In genomic region chr20:1437222-1437904, GRCh38 we compare ENCODE assay signal across 8 cellular contexts. TPM values are rescaled to one million over a fixed set of nuclear protein-coding genes. Genes with fewer than 3 reads are reported as not detected.
A peak's percentile ranks its signal among the peaks of the same experiment; 100 is the strongest.
DNase-seq lines count a peak whose midpoint lies in the region; FAIRE-seq and TF ChIP-seq lines count a peak whose summit lies in the region.

No MANE protein-coding gene starts in this region.

- H3K4me1 Mint-ChIP-seq in endodermal cell = no peaks in the 10 kb centered on the region
- no peaks in the 10 kb centered on the region for H3K4me1 Mint-ChIP-seq in mesothelial cell of epicardium

- WGBS in endodermal cell (ENCODE audit: insufficient coverage in 1 of 2, insufficient read length in 1 of 2), 2 experiments = 14 to 57% methylated on average over 4 to 7 of the region's 7 CpGs

- TF ChIP-seq POLR2A in H54 (IDR thresholded peaks at IDR 0.05; ENCODE audit: low read depth, low read length) = no peak

- peaks cover 10% of the 10 kb centered on the region for H3K36me3 Mint-ChIP-seq in endodermal cell (ENCODE audit: low read depth)
- peaks cover 9% of the 10 kb centered on the region for H3K36me3 Mint-ChIP-seq in mesothelial cell of epicardium

- FAIRE-seq in H54 (lab: Jason Lieb, UNC) = no peak

- TF ChIP-seq CTCF in endodermal cell (conservative IDR thresholded peaks at IDR 0.05) (peak; percentile 93), mesothelial cell of epicardium (IDR thresholded peaks at IDR 0.05; ENCODE audit: unreplicated experiment) (peak; percentile 60)

- no peaks in the 10 kb centered on the region for H3K4me1 ChIP-seq in endodermal cell (ENCODE audit: control insufficient read depth, insufficient read depth, low read length)

- H3K36me3 ChIP-seq in endodermal cell (ENCODE audit: control insufficient read depth, insufficient read depth, low read length) = peaks cover 9% of the 10 kb centered on the region

- peaks cover 3% of the 10 kb centered on the region for H3K9me3 ChIP-seq in endodermal cell (ENCODE audit: control insufficient read depth, low read length)

- no peak overlapping the region for H3K27ac ChIP-seq in endodermal cell (ENCODE audit: low read depth, low read length)

- H3K4me3 Mint-ChIP-seq in endodermal cell (no peak overlapping the region), mesothelial cell of epicardium (no peak overlapping the region)

- H3K27me3 Mint-ChIP-seq in endodermal cell (ENCODE audit: insufficient read depth) = no peaks in the 10 kb centered on the region
- H3K27me3 Mint-ChIP-seq in mesothelial cell of epicardium (ENCODE audit: low read depth) = no peaks in the 10 kb centered on the region

- H3K27ac Mint-ChIP-seq in endodermal cell (no peak overlapping the region), mesothelial cell of epicardium (no peak overlapping the region)

- H3K9me3 Mint-ChIP-seq in endodermal cell = peaks cover 21% of the 10 kb centered on the region
- H3K9me3 Mint-ChIP-seq in mesothelial cell of epicardium = peaks cover 6% of the 10 kb centered on the region

- H3K9ac ChIP-seq in endodermal cell (ENCODE audit: extremely low read depth, low read length, poor library complexity, severe bottlenecking) = no peak overlapping the region

- DNase-seq in D341Med (ENCODE audit: low spot score) (peak; percentile 82), HK-2 (ENCODE audit: unreplicated experiment) (peak; percentile 75), NOMO-1 treated with dmso at 0.1 percent for 144 hours (lab: John Stamatoyannopoulos, UW; ENCODE audit: unreplicated experiment) (peak; percentile 18), endodermal cell (peak; percentile 89), mesothelial cell of epicardium (ENCODE audit: low spot score in 2 of 2, unreplicated experiment in 2 of 2) (peak; percentile 42 to 63), H54 (ENCODE audit: insufficient read length, low spot score) (no peak)
- DNase-seq in activated CD8-positive, alpha-beta memory T cell treated with anti-CD3 and anti-CD28 coated beads for 4 hours (ENCODE audit: low read depth in 2 of 2) = peak; percentile 36 to 67
- peak; percentile 58 to 67 for DNase-seq in stimulated activated CD8-positive, alpha-beta memory T cell treated with anti-CD3 and anti-CD28 coated beads, Interleukin-2, amount 100 ng/mL, for 48 hours (ENCODE audit: low read depth in 2 of 2)

- H3K27me3 ChIP-seq in endodermal cell (ENCODE audit: control insufficient read depth, insufficient read depth, low read length, poor library complexity, severe bottlenecking) = no peaks in the 10 kb centered on the region

- H3K4me3 ChIP-seq in endodermal cell (ENCODE audit: low read length) = no peak overlapping the region

RNA-seq across cellular contexts. Expression of gene NSFL1C, which starts 29.3 kb away (rescaled TPM):
- total RNA-seq in endodermal cell = 100 to 1,000 TPM in 1 of 2 donors, 10 to 100 TPM in 1; 90.9 to 117 TPM
- polyA plus RNA-seq in endodermal cell (2013, experiment 1 of 2) = 65.2 TPM
- 61.3 TPM for polyA plus RNA-seq in endodermal cell (2013, experiment 2 of 2)
- total RNA-seq in mesothelial cell of epicardium = 73.7 to 76.7 TPM (median 74.8 TPM) in 3 replicates

RNA-seq across cellular contexts. Expression of gene FKBP1A, which starts 44.5 kb away (rescaled TPM):
- total RNA-seq in endodermal cell (100 to 1,000 TPM; 181 to 185 TPM), mesothelial cell of epicardium (130 to 135 TPM (median 132 TPM) in 3 replicates)
- polyA plus RNA-seq in endodermal cell (2013, experiment 1 of 2) = 175 TPM
- 171 TPM for polyA plus RNA-seq in endodermal cell (2013, experiment 2 of 2)

RNA-seq across cellular contexts. Expression of gene SIRPB2, which starts 53.9 kb away (rescaled TPM):
- not detected for total RNA-seq in endodermal cell
- not detected for polyA plus RNA-seq in endodermal cell (2013, experiment 1 of 2)
- not detected for polyA plus RNA-seq in endodermal cell (2013, experiment 2 of 2)
- total RNA-seq in mesothelial cell of epicardium = not detected in 3 replicates
